In genomic region chr2:218216674-218217365, GRCh38 we compare ENCODE assay signal across 8 cellular contexts. TPM values are rescaled to one million over a fixed set of nuclear protein-coding genes. Genes with fewer than 3 reads are reported as not detected.
DNase-seq lines count a peak whose midpoint lies in the region; ATAC-seq and TF ChIP-seq lines count a peak whose summit lies in the region.

ARPC2 (plus strand) TSS chr2:218217189; CDS start chr2:218217471, 282 bp downstream.

- ATAC-seq in HG02759 (IDR thresholded peaks at IDR 0.05; ENCODE audit: unreplicated experiment) (peak; percentile 76), Right ventricle myocardium superior (ENCODE audit: poor library complexity) (peak; percentile 99)
- peak; percentile 74 for ATAC-seq in activated naive CD8-positive, alpha-beta T cell treated with anti-CD3 and anti-CD28 coated beads, Interleukin-2, amount 50 U/mL, for 24 hours

- no peaks in the 10 kb centered on the region for H3K9me3 Mint-ChIP-seq in activated naive CD8-positive, alpha-beta T cell treated with anti-CD3 and anti-CD28 coated beads, Interleukin-2, amount 50 U/mL, for 24 hours

- TF ChIP-seq CTCF in GM12865 (IDR thresholded peaks at IDR 0.05; ENCODE audit: insufficient read depth, low read depth, low read length, missing control alignments) (no peak), ovary (IDR thresholded peaks at IDR 0.05) (peak; percentile 34 to 77 (median 65))

- DNase-seq in GM12865 (ENCODE audit: low read depth) (peak; percentile 96), NCI-H1417 (lab: John Stamatoyannopoulos, UW) (peak; percentile 87 to 95 (median 94)), SW480 (ENCODE audit: low spot score) (peak; percentile 89), Right ventricle myocardium superior (peak; percentile 98), ovary (peak; percentile 92 to 97 (median 93))
- peak; percentile 98 for DNase-seq in activated naive CD8-positive, alpha-beta T cell treated with anti-CD3 and anti-CD28 coated beads, Interleukin-2, amount 50 U/mL, for 24 hours

- no peaks in the 10 kb centered on the region for H3K9me3 ChIP-seq in ovary
- no peaks in the 10 kb centered on the region for H3K9me3 ChIP-seq in thymus (ENCODE audit: control insufficient read depth)

- peak within 1 kb of the TSS; percentile 93 for H3K27ac Mint-ChIP-seq in activated naive CD8-positive, alpha-beta T cell treated with anti-CD3 and anti-CD28 coated beads, Interleukin-2, amount 50 U/mL, for 24 hours

- peak within 1 kb of the TSS; percentile 90 for H3K4me3 Mint-ChIP-seq in activated naive CD8-positive, alpha-beta T cell treated with anti-CD3 and anti-CD28 coated beads, Interleukin-2, amount 50 U/mL, for 24 hours

- no peaks in the 10 kb centered on the region for H3K27me3 ChIP-seq in ovary
- H3K27me3 ChIP-seq in thymus (ENCODE audit: control insufficient read depth, insufficient read depth) = no peaks in the 10 kb centered on the region

- peaks cover 2% of the 10 kb centered on the region for H3K27me3 Mint-ChIP-seq in activated naive CD8-positive, alpha-beta T cell treated with anti-CD3 and anti-CD28 coated beads, Interleukin-2, amount 50 U/mL, for 24 hours

- intact Hi-C loops in Right ventricle myocardium superior (cut with DNase I) = no loop called here
- intact Hi-C loops in ovary (cut with DNase I) = loop anchor here in 2 of 4 donors (5.0 kb wide), 2 partner anchors 45 to 50 kb away; partner anchors contain the start of gene GPBAR1 (in 1 of the 2)

- peaks cover 40% of the 10 kb centered on the region for H3K4me1 Mint-ChIP-seq in activated naive CD8-positive, alpha-beta T cell treated with anti-CD3 and anti-CD28 coated beads, Interleukin-2, amount 50 U/mL, for 24 hours

- H3K4me3 ChIP-seq in GM12865 (ENCODE audit: low read depth, low read length) (peak within 1 kb of the TSS; percentile 74), ovary (peak within 1 kb of the TSS; percentile 81), thymus (ENCODE audit: low read length) (peak within 1 kb of the TSS; percentile 99)

- H3K27ac ChIP-seq in ovary (peak within 1 kb of the TSS; percentile 72 to 90), thymus (ENCODE audit: low read depth) (peak within 1 kb of the TSS; percentile 97)

- peak; percentile 93 for TF ChIP-seq POLR2A in ovary (IDR thresholded peaks at IDR 0.05)

- H3K36me3 ChIP-seq in ovary = no peaks in the 10 kb centered on the region
- H3K36me3 ChIP-seq in thymus (ENCODE audit: control insufficient read depth, insufficient read depth) = no peaks in the 10 kb centered on the region

- 0 to 1% (median 0%) methylated on average over 41 to 60 of the region's 60 CpGs for WGBS in ovary, 3 donors
- under 1% methylated on average over 60 of the region's 60 CpGs for WGBS in thymus

- no peak for TF ChIP-seq EP300 in ovary (IDR thresholded peaks at IDR 0.05)

- H3K36me3 Mint-ChIP-seq in activated naive CD8-positive, alpha-beta T cell treated with anti-CD3 and anti-CD28 coated beads, Interleukin-2, amount 50 U/mL, for 24 hours (ENCODE audit: low read depth) = peaks cover 41% of the 10 kb centered on the region

- H3K4me1 ChIP-seq in ovary (ENCODE audit: insufficient read depth) (peaks cover 8% of the 10 kb centered on the region), thymus (ENCODE audit: control insufficient read depth, insufficient read depth, low read length) (peaks cover 22% of the 10 kb centered on the region)

RNA-seq across cellular contexts. Expression of gene ARPC2, which starts in this region (rescaled TPM):
- 123 TPM for total RNA-seq in Right ventricle myocardium superior
- 100 to 1,000 TPM; 135 to 229 (median 166) TPM for total RNA-seq in ovary
- 100 to 1,000 TPM; 170 to 357 TPM for polyA plus RNA-seq in ovary
- polyA plus RNA-seq in thymus = 292 TPM

Comparison
In these comparisons a context has a peak if more than half of its experiments do, and no peak if none do; other contexts are left out.
1. Peak in every context shown above with its lines: DNase-seq, ATAC-seq, H3K4me3 ChIP-seq and H3K27ac ChIP-seq.